24 cellular contexts compared by ENCODE assay signal in genomic region chr10:68553138-68553537, GRCh38.
"Had no signal": no experiment of that assay in that cellular context is flagged by ENCODE, and none has a peak within 500 bp of the region (broad histone marks: within the 10 kb centered on the region; RNA-seq: fewer than 3 reads in every experiment).

No MANE protein-coding gene starts in this region.

- H3K9me3 ChIP-seq: mucosa of descending colon, stomach had no signal

- H3K9ac ChIP-seq: parathyroid adenoma had no signal

- H2AFZ ChIP-seq: parathyroid adenoma had no signal

- H3K27me3 ChIP-seq: brain microvascular endothelial cell, dorsolateral prefrontal cortex, stomach had no signal

- H3K27ac ChIP-seq: brain microvascular endothelial cell, dorsolateral prefrontal cortex, parathyroid adenoma, stomach had no signal

- FAIRE-seq: colon, endometrium, frontal cortex had no signal

- H3K79me2 ChIP-seq: parathyroid adenoma had no signal

- H3K4me1 ChIP-seq: parathyroid adenoma, stomach had no signal

- H3K36me3 ChIP-seq: brain microvascular endothelial cell, stomach had no signal

- ATAC-seq: activated CD4-positive, CD25-positive, alpha-beta regulatory T cell treated with anti-CD3 and anti-CD28 coated beads, Interleukin-2, amount 50 U/mL, for 24 hours; activated CD8-positive, alpha-beta T cell treated with anti-CD3 and anti-CD28 coated beads, Interleukin-2, amount 10 ng/mL, durations not matched to agents 7 days and 5 days; activated naive CD8-positive, alpha-beta T cell treated with anti-CD3 and anti-CD28 coated beads, Interleukin-2, amount 50 U/mL, for 24 hours; mucosa of descending colon; sciatic nerve; stimulated activated effector memory CD8-positive, alpha-beta T cell treated with anti-CD3 and anti-CD28 coated beads, Interleukin-12 subunit alpha, Interleukin-12 subunit beta, amount 100 ng/mL, for 72 hours had no signal

- H3K4me3 ChIP-seq: dorsolateral prefrontal cortex, mucosa of descending colon, smooth muscle cell, stomach had no signal

- DNase-seq: activated CD4-positive, alpha-beta T cell treated with anti-CD3 and anti-CD28 coated beads, Interleukin-2, amount 10 ng/mL, durations not matched to agents 7 days and 5 days; activated CD8-positive, alpha-beta T cell treated with anti-CD3 and anti-CD28 coated beads, Interleukin-2, amount 10 ng/mL, durations not matched to agents 7 days and 5 days; activated naive CD4-positive, alpha-beta T cell treated with anti-CD3 and anti-CD28 coated beads for 36 hours; activated naive CD8-positive, alpha-beta T cell treated with anti-CD3 and anti-CD28 coated beads, Interleukin-2, amount 50 U/mL, for 24 hours; activated T-cell treated with anti-CD3 and anti-CD28 coated beads, Interleukin-2, amount 50 U/mL, for 24 hours; anterior cingulate cortex; brain microvascular endothelial cell; central memory CD4-positive, alpha-beta T cell; dorsolateral prefrontal cortex; erythroblast; head of caudate nucleus; immature natural killer cell; mucosa of descending colon; naive B cell; stimulated activated CD4-positive, alpha-beta T cell treated with anti-CD3 and anti-CD28 coated beads, Interleukin-4, amount 100 ng/mL, for 1 hour; stomach had no signal

- H3K4me2 ChIP-seq: smooth muscle cell had no signal
